38 cellular contexts compared by ENCODE assay signal in genomic region chrX:152157042-152157441, GRCh38. TPM values are rescaled to one million over a fixed set of nuclear protein-coding genes. Genes with fewer than 3 reads are reported as not detected.
"Had no signal": no experiment of that assay in that cellular context is flagged by ENCODE, and none has a peak within 500 bp of the region (broad histone marks: within the 10 kb centered on the region; RNA-seq: fewer than 3 reads in every experiment).

No MANE protein-coding gene starts in this region.

- H3K27me3 ChIP-seq: brain microvascular endothelial cell, esophagus squamous epithelium, gastroesophageal sphincter, heart right ventricle had no signal

- H3K4me3 Mint-ChIP-seq: activated CD4-positive, alpha-beta memory T cell treated with anti-CD3 and anti-CD28 coated beads, Interleukin-2, amount 10 ng/mL, durations not matched to agents 7 days and 5 days; activated CD4-positive, alpha-beta T cell treated with anti-CD3 and anti-CD28 coated beads, Interleukin-2, amount 10 ng/mL, durations not matched to agents 7 days and 5 days; activated naive CD8-positive, alpha-beta T cell; activated T-cell treated with anti-CD3 and anti-CD28 coated beads, Interleukin-2, amount 50 U/mL, for 24 hours; activated T-cell treated with anti-CD3 and anti-CD28 coated beads, Interleukin-2, amount 50 U/mL, for 72 hours; effector memory CD8-positive, alpha-beta T cell; WTC11 had no signal

- H3K36me3 ChIP-seq: brain microvascular endothelial cell, esophagus squamous epithelium, gastroesophageal sphincter, heart right ventricle had no signal

- ATAC-seq: activated T-cell treated with anti-CD3 and anti-CD28 coated beads, Interleukin-2, amount 50 U/mL, for 72 hours; effector memory CD8-positive, alpha-beta T cell; gastroesophageal sphincter; heart right ventricle; WTC11 had no signal

- H3K4me3 ChIP-seq: esophagus squamous epithelium, gastroesophageal sphincter, heart right ventricle had no signal

- H3K27ac Mint-ChIP-seq: activated CD4-positive, alpha-beta memory T cell treated with anti-CD3 and anti-CD28 coated beads, Interleukin-2, amount 10 ng/mL, durations not matched to agents 7 days and 5 days; activated CD4-positive, alpha-beta T cell treated with anti-CD3 and anti-CD28 coated beads, Interleukin-2, amount 10 ng/mL, durations not matched to agents 7 days and 5 days; activated naive CD8-positive, alpha-beta T cell; activated T-cell treated with anti-CD3 and anti-CD28 coated beads, Interleukin-2, amount 50 U/mL, for 24 hours; activated T-cell treated with anti-CD3 and anti-CD28 coated beads, Interleukin-2, amount 50 U/mL, for 72 hours; effector memory CD8-positive, alpha-beta T cell; WTC11 had no signal

- H3K4me1 ChIP-seq: esophagus squamous epithelium, gastroesophageal sphincter, heart right ventricle had no signal

- H3K36me3 Mint-ChIP-seq: activated naive CD8-positive, alpha-beta T cell; WTC11 had no signal

- DNase-seq: activated CD4-positive, alpha-beta memory T cell treated with anti-CD3 and anti-CD28 coated beads, Interleukin-2, amount 10 ng/mL, durations not matched to agents 7 days and 5 days; activated CD4-positive, alpha-beta T cell treated with anti-CD3 and anti-CD28 coated beads for 1 hour; activated CD4-positive, alpha-beta T cell treated with anti-CD3 and anti-CD28 coated beads for 4 hours; activated CD4-positive, alpha-beta T cell treated with anti-CD3 and anti-CD28 coated beads, Interleukin-2, amount 10 ng/mL, durations not matched to agents 7 days and 5 days; activated CD4-positive, alpha-beta T cell treated with anti-CD3 and anti-CD28 coated beads, Interleukin-2, amount 50 U/mL, for 4 hours; activated CD8-positive, alpha-beta memory T cell treated with anti-CD3 and anti-CD28 coated beads, Interleukin-2, amount 50 U/mL, for 48 hours; activated effector memory CD4-positive, alpha-beta T cell treated with Interleukin-2 at 50 U/mL for 16 hours; activated gamma-delta T cell treated with Interleukin-2 at 50 U/mL for 16 hours; activated naive CD4-positive, alpha-beta T cell treated with anti-CD3 and anti-CD28 coated beads, Interleukin-2, amount 50 U/mL, for 16 hours; activated naive CD4-positive, alpha-beta T cell treated with Interleukin-2 at 50 U/mL for 16 hours; activated T-cell treated with anti-CD3 and anti-CD28 coated beads for 4 hours; activated T-cell treated with anti-CD3 and anti-CD28 coated beads, Interleukin-2, amount 50 U/mL, for 24 hours; activated T-cell treated with anti-CD3 and anti-CD28 coated beads, Interleukin-2, amount 50 U/mL, for 72 hours; amniotic stem cell; anterior cingulate cortex; brain microvascular endothelial cell; caudate nucleus; cortex of kidney; dermis blood vessel endothelial cell; effector CD4-positive, alpha-beta T cell; effector memory CD8-positive, alpha-beta T cell; esophagus squamous epithelium; foreskin melanocyte; heart right ventricle; T-helper 2 cell had no signal

- H3K27ac ChIP-seq: brain microvascular endothelial cell, esophagus squamous epithelium, gastroesophageal sphincter, heart right ventricle, VCaP had no signal

- H3K9me3 Mint-ChIP-seq: activated CD4-positive, alpha-beta memory T cell treated with anti-CD3 and anti-CD28 coated beads, Interleukin-2, amount 10 ng/mL, durations not matched to agents 7 days and 5 days; activated CD4-positive, alpha-beta T cell treated with anti-CD3 and anti-CD28 coated beads, Interleukin-2, amount 10 ng/mL, durations not matched to agents 7 days and 5 days; activated T-cell treated with anti-CD3 and anti-CD28 coated beads, Interleukin-2, amount 50 U/mL, for 24 hours; activated T-cell treated with anti-CD3 and anti-CD28 coated beads, Interleukin-2, amount 50 U/mL, for 72 hours; effector memory CD8-positive, alpha-beta T cell had no signal

- H3K4me1 Mint-ChIP-seq: activated CD4-positive, alpha-beta memory T cell treated with anti-CD3 and anti-CD28 coated beads, Interleukin-2, amount 10 ng/mL, durations not matched to agents 7 days and 5 days; activated CD4-positive, alpha-beta T cell treated with anti-CD3 and anti-CD28 coated beads, Interleukin-2, amount 10 ng/mL, durations not matched to agents 7 days and 5 days had no signal

- H3K9me3 ChIP-seq: esophagus squamous epithelium, gastroesophageal sphincter, heart right ventricle had no signal

- H3K27me3 Mint-ChIP-seq: activated CD4-positive, alpha-beta memory T cell treated with anti-CD3 and anti-CD28 coated beads, Interleukin-2, amount 10 ng/mL, durations not matched to agents 7 days and 5 days; activated CD4-positive, alpha-beta T cell treated with anti-CD3 and anti-CD28 coated beads, Interleukin-2, amount 10 ng/mL, durations not matched to agents 7 days and 5 days; activated naive CD8-positive, alpha-beta T cell; effector memory CD8-positive, alpha-beta T cell had no signal

RNA-seq across cellular contexts. Expression of gene MAGEA10, which starts 18.7 kb away (rescaled TPM):
- total RNA-seq: activated CD4-positive, alpha-beta memory T cell treated with anti-CD3 and anti-CD28 coated beads, Interleukin-2, amount 10 ng/mL, durations not matched to agents 7 days and 5 days; activated CD4-positive, alpha-beta T cell treated with anti-CD3 and anti-CD28 coated beads, Interleukin-2, amount 10 ng/mL, durations not matched to agents 7 days and 5 days; activated T-cell treated with anti-CD3 and anti-CD28 coated beads, Interleukin-2, amount 50 U/mL, for 72 hours; astrocyte; bronchial epithelial cell; chondrocyte; dermis blood vessel endothelial cell; esophagus squamous epithelium; fibroblast of lung; fibroblast of villous mesenchyme; gastroesophageal sphincter; glomerular endothelial cell; heart right ventricle; T-helper 1 cell treated with Interleukin-12 subunit alpha and Interleukin-12 subunit beta and Interleukin-4 antibody, amounts not matched to agents 30 ng/mL and 1 ng/mL, for 36 hours; WTC11 had no signal
- polyA plus RNA-seq: adipose tissue, esophagus, fibroblast of lung, heart right ventricle had no signal
